In the genomic region with DNA sequence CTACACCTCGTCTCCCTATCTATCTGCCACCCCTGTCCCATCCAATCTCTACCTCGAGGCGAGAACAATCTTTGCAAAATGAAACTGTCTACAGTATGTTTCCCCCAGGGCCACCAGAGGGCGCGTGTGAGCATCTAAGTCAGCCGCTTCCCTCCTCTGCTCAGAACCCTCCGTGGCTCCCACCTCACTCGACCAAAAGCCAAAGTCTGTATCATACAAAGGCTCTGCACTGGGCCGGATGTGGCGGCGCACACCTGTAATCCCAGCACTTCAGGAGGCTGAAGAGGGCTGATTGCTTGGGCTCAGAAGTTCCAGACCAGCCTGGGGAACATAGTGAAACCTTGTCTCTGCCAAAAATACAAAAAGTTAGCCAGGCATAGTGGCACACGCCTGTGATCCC, we compare ENCODE assay signal across 1 cellular context.
TF ChIP-seq lines count a peak whose summit lies in the region.

No MANE protein-coding gene starts in this region.

TF ChIP-seq in SK-N-SH, 30 proteins besides CTCF, POLR2A, EP300 and RAD21:
- TF ChIP-seq RCOR1 (IDR thresholded peaks at IDR 0.05; ENCODE audit: low read length) (0 out of 2 replicates have a peak, but pooled peaks have one; percentile 30), SMC3 (IDR thresholded peaks at IDR 0.05; ENCODE audit: low read depth, low read length) (peak; percentile 70)
TF ChIP-seq in SK-N-SH: peak in this region for 2; not testable (repeated sequence) for 28.
